10 cellular contexts compared by ENCODE assay signal in genomic region chr11:2791139-2791520, GRCh38.
A peak's percentile ranks its signal among the peaks of the same experiment; 100 is the strongest.
DNase-seq lines count a peak whose midpoint lies in the region; ATAC-seq, FAIRE-seq and TF ChIP-seq lines count a peak whose summit lies in the region.
"Had no signal": no experiment of that assay in that cellular context is flagged by ENCODE, and none has a peak within 500 bp of the region (broad histone marks: within the 10 kb centered on the region; RNA-seq: fewer than 3 reads in every experiment).

No MANE protein-coding gene starts in this region.

- no peak for FAIRE-seq in H1 (lab: Jason Lieb, UNC)

- H2BK5ac ChIP-seq in H1 (ENCODE audit: low read depth, low read length), result no peak overlapping the region

- TF ChIP-seq CTCF in H1 (IDR thresholded peaks at IDR 0.05; ENCODE audit: control extremely low read depth in 1 of 3, insufficient read depth in 1 of 3, low read depth in 1 of 3, low read length in 3 of 3), result no peak
- no peak for TF ChIP-seq CTCF in nephron progenitor cell (IDR thresholded peaks at IDR 0.05)

- H3K27ac Mint-ChIP-seq in nephron progenitor cell, result peak overlapping the region; percentile 8

- WGBS in H1 (ENCODE audit: extremely low coverage in 1 of 2, insufficient coverage in 1 of 2, insufficient read length in 1 of 2, insufficient replicate concordance in 2 of 2, low coverage in 1 of 2, low lambda C conversion rate in 2 of 2, missing lambda C conversion rate in 1 of 2), 2 experiments, result 78% methylated on average over 18 of the region's 20 CpGs; no CpG with 5 or more reads in 1 of the 2 experiments

- H3K79me1 ChIP-seq in H1 (ENCODE audit: low read depth, low read length), result no peaks in the 10 kb centered on the region

- H4K91ac ChIP-seq in H1 (replicated peaks; ENCODE audit: insufficient read length, low read length), result no peak overlapping the region

- no peak for TF ChIP-seq EP300 in H1 (IDR thresholded peaks at IDR 0.05; ENCODE audit: borderline replicate concordance in 1 of 2, low read depth in 2 of 2, low read length in 2 of 2)

- peaks cover 8% of the 10 kb centered on the region for H3K36me3 Mint-ChIP-seq in nephron progenitor cell (ENCODE audit: low read depth)

- H3K4me1 ChIP-seq in H1 (replicated peaks in 1 of 4; ENCODE audit: control insufficient read depth in 3 of 4, insufficient read depth in 4 of 4, low read length in 3 of 4), result peaks cover 0 to 14% (median 6%) of the 10 kb centered on the region in 4 experiments; a peak in 5 of 7 replicates

- H3K14ac ChIP-seq in H1 (ENCODE audit: insufficient read length), result no peak overlapping the region

- H3K27me3 Mint-ChIP-seq in nephron progenitor cell (ENCODE audit: low read depth, poor library complexity), result peaks cover 19% of the 10 kb centered on the region

- H3K56ac ChIP-seq in H1 (replicated peaks; ENCODE audit: insufficient read length, low read depth, low read length), result no peak overlapping the region

- no peaks in the 10 kb centered on the region for H3K23me2 ChIP-seq in H1 (ENCODE audit: low read depth, low read length)

- no peaks in the 10 kb centered on the region for H3K36me3 ChIP-seq in H1 (ENCODE audit: control insufficient read depth in 2 of 4, insufficient read depth in 4 of 4, low read length in 3 of 4)

- no peak overlapping the region for H2BK120ac ChIP-seq in H1 (replicated peaks; ENCODE audit: low read depth, low read length)

- no peak for ATAC-seq in Right ventricle myocardium superior (ENCODE audit: poor library complexity)
- no peak for ATAC-seq in HG02938 (IDR thresholded peaks at IDR 0.05; ENCODE audit: unreplicated experiment)

- H3K9ac ChIP-seq in H1 (replicated peaks in 1 of 4; ENCODE audit: extremely low read depth in 1 of 4, low read depth in 3 of 4, low read length in 3 of 4), result no peak overlapping the region

- no peaks in the 10 kb centered on the region for H4K20me1 ChIP-seq in H1 (replicated peaks in 1 of 2; ENCODE audit: control insufficient read depth in 1 of 2, insufficient read depth in 2 of 2, low read length in 2 of 2)

- intact Hi-C loops in Right ventricle myocardium superior (cut with DNase I) (no loop called here), cardiac septum (cut with DNase I) (no loop called here)

- no peak for TF ChIP-seq RAD21 in H1 (IDR thresholded peaks at IDR 0.05 in 1 of 2, conservative IDR thresholded peaks at IDR 0.05 in 1 of 2; ENCODE audit: low read depth in 2 of 2, low read length in 2 of 2)

- peak overlapping the region in 1 of 4 experiments; percentile 59; a peak in 2 of 8 replicates for H3K4me3 ChIP-seq in H1 (ENCODE audit: extremely low read depth in 1 of 4, insufficient read depth in 2 of 4, low read depth in 3 of 4, low read length in 4 of 4)

- H3K79me2 ChIP-seq in H1 (ENCODE audit: control insufficient read depth in 1 of 2, insufficient read depth in 2 of 2, low read length in 2 of 2), result no peaks in the 10 kb centered on the region

- no peak overlapping the region for H2AFZ ChIP-seq in H1 (ENCODE audit: low read length)

- H3K4me2 ChIP-seq in H1 (ENCODE audit: insufficient read depth in 1 of 2, low read depth in 2 of 2, low read length in 2 of 2), result peak overlapping the region; percentile 47 to 59; a peak in 2 of 4 replicates

- no peak for TF ChIP-seq POLR2A in H1 (IDR thresholded peaks at IDR 0.05; ENCODE audit: control extremely low read depth in 1 of 2, low read depth in 2 of 2, low read length in 2 of 2)

- POLR2A ChIA-PET in H1 (lab: Charles Lee; ENCODE audit: partially characterized antibody), result interaction anchor here (2.0 kb wide), 1 partner anchor 98 kb away, joined by 6 read pairs; no protein-coding TSS in a partner anchor

- H3K27ac ChIP-seq in H1 (ENCODE audit: low read depth, low read length), result no peak overlapping the region

- H3K4me3 Mint-ChIP-seq in nephron progenitor cell, result no peak overlapping the region

- no peak overlapping the region for H3K23ac ChIP-seq in H1 (ENCODE audit: insufficient read length)

- peaks cover 46% of the 10 kb centered on the region for H3K4me1 Mint-ChIP-seq in nephron progenitor cell

- CTCF ChIA-PET in H1 (lab: Charles Lee; ENCODE audit: partially characterized antibody), result interaction anchor here (0.9 to 1.4 kb wide), 2 partner anchors 13 to 102 kb away, joined by 3 to 7 read pairs; no protein-coding TSS in a partner anchor

- no peak overlapping the region for H3K18ac ChIP-seq in H1 (ENCODE audit: extremely low read depth, low read length)

- 0 out of 2 replicates have a peak overlapping the region, but pooled peaks have one; percentile 16 for H2BK15ac ChIP-seq in H1 (ENCODE audit: low read length)

- no peak overlapping the region for H3K4ac ChIP-seq in H1 (replicated peaks; ENCODE audit: insufficient read length, low read depth, low read length)

- no peak overlapping the region for H2AK5ac ChIP-seq in H1 (ENCODE audit: low read depth, low read length)

- no peak overlapping the region for H4K8ac ChIP-seq in H1 (ENCODE audit: extremely low read depth, insufficient read depth, low read length)

- DNase-seq in Right ventricle myocardium superior, result peak; percentile 40
- no peak for DNase-seq in cardiac septum (ENCODE audit: low spot score)
- peak in 1 of 2 experiments; percentile 48 for DNase-seq in H1 (ENCODE audit: low read depth in 1 of 2, low spot score in 2 of 2)
- DNase-seq in nephron progenitor cell, result peak; percentile 1
- DNase-seq in ureter (ENCODE audit: low spot score), result peak; percentile 43
- no peak for DNase-seq in AG08395 (ENCODE audit: low spot score)
- no peak for DNase-seq in NCI-H2029 (lab: John Stamatoyannopoulos, UW)
- DNase-seq: anterior cingulate cortex, NCI-H524 treated with DMSO at 0.1 percent for 48 hours had no signal

- no peak overlapping the region for H4K5ac ChIP-seq in H1 (ENCODE audit: insufficient read length, low read depth, low read length)

- no peak overlapping the region for H2BK12ac ChIP-seq in H1 (ENCODE audit: low read depth, low read length)

- peaks cover 0 to 4% of the 10 kb centered on the region in 2 experiments; a peak in 1 of 4 replicates for H3K9me3 ChIP-seq in H1 (ENCODE audit: insufficient read depth in 2 of 2, low read depth in 1 of 2, low read length in 1 of 2)

- peaks cover 8% of the 10 kb centered on the region for H3K9me3 Mint-ChIP-seq in nephron progenitor cell

- no peak overlapping the region for H2BK20ac ChIP-seq in H1 (ENCODE audit: low read length)

- peaks cover 0 to 49% (median 31%) of the 10 kb centered on the region in 4 experiments; a peak in 5 of 7 replicates for H3K27me3 ChIP-seq in H1 (replicated peaks in 1 of 4; ENCODE audit: control insufficient read depth in 3 of 4, extremely low read depth in 1 of 4, insufficient read depth in 3 of 4, low read length in 3 of 4)

TF ChIP-seq in H1, 55 proteins besides CTCF, POLR2A, EP300 and RAD21:
- no peak for TF ChIP-seq TAF1 (IDR thresholded peaks at IDR 0.05; ENCODE audit: low read depth, low read length)
- TF ChIP-seq RBBP5 (IDR thresholded peaks at IDR 0.05; ENCODE audit: borderline replicate concordance, low read depth, low read length), result 0 out of 2 replicates have a peak, but pooled peaks have one; percentile 2

Comparison
In these comparisons a context has a peak if more than half of its experiments do, and no peak if none do; other contexts are left out.
1. DNase-seq: peak in Right ventricle myocardium superior (single experiment), nephron progenitor cell (single experiment) and ureter (single experiment); none in cardiac septum (single experiment), AG08395 (single experiment) and NCI-H2029 (single experiment).